Comparison of ENCODE assay signal across 9 cellular contexts in the genomic region with DNA sequence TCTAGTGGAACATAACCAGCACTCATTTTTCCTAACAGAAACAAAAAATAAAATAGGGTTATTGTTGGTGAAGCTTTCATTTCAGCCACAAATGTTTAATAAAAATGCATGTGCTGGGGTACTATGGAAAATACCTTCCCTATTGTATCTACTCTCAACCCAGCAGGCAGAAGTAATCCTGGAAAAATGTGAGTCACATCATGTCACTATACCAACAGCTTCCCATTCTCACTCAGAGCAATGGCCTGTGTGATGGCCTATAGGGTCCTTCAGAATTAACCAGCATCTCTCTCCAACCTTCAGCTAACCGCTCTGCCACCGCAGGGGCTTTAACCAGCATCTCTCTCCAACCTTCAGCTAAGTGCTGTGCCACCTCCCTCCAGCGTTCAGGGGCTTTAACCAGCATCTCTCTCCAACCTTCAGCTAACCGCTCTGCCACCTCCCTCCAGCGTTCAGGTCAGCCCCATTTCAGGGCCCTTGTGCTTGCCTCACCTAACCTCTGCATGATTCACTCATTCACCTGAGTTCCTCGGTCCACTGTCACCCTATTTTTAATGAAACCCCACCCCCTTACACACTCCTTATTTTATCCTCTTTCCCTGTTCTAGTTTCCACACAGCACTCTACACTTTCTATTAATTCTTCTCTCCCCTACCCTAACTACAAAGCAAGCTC. TPM values are rescaled to one million over a fixed set of nuclear protein-coding genes. Genes with fewer than 3 reads are reported as not detected.
DNase-seq lines count a peak whose midpoint lies in the region; ATAC-seq and TF ChIP-seq lines count a peak whose summit lies in the region.
"Had no signal": no experiment of that assay in that cellular context is flagged by ENCODE, and none has a peak within 500 bp of the region (broad histone marks: within the 10 kb centered on the region; RNA-seq: fewer than 3 reads in every experiment).

No MANE protein-coding gene starts in this region.

- H3K36me3 Mint-ChIP-seq in Caco-2 (ENCODE audit: insufficient read depth, unreplicated experiment) (no peaks in the 10 kb centered on the region), nephron progenitor cell (ENCODE audit: low read depth) (peaks cover 30% of the 10 kb centered on the region)

- H3K4me1 ChIP-seq in Caco-2: peaks cover 15% of the 10 kb centered on the region
- peaks cover 73% of the 10 kb centered on the region for H3K4me1 ChIP-seq in vagina

- TF ChIP-seq CTCF in Caco-2 (IDR thresholded peaks at IDR 0.05; ENCODE audit: insufficient read depth in 1 of 2, low read depth in 1 of 2, low read length in 1 of 2, severe bottlenecking in 1 of 2, unreplicated experiment in 1 of 2) (no peak), nephron progenitor cell (IDR thresholded peaks at IDR 0.05) (no peak), vagina (IDR thresholded peaks at IDR 0.05) (no peak)

- TF ChIP-seq POLR2A in vagina (IDR thresholded peaks at IDR 0.05): no peak

- intact Hi-C loops in Caco-2 (cut with micrococcal nuclease; ENCODE audit: unreplicated experiment) (no loop called here), vagina (cut with DNase I) (no loop called here)

- H3K27me3 Mint-ChIP-seq in Caco-2 (ENCODE audit: insufficient read depth, unreplicated experiment): no peaks in the 10 kb centered on the region
- peaks cover 4% of the 10 kb centered on the region for H3K27me3 Mint-ChIP-seq in nephron progenitor cell (ENCODE audit: low read depth, poor library complexity)

- POLR2A ChIA-PET in Caco-2 (lab: Charles Lee): interaction anchor here (0.6 kb wide), 1 partner anchor 51 kb away, joined by 3 read pairs; no protein-coding TSS in a partner anchor

- H3K27ac ChIP-seq in vagina: no peak overlapping the region

- H3K4me3 Mint-ChIP-seq in Caco-2 (ENCODE audit: unreplicated experiment): peak overlapping the region; percentile 38
- no peak overlapping the region for H3K4me3 Mint-ChIP-seq in nephron progenitor cell

- no peaks in the 10 kb centered on the region for H3K27me3 ChIP-seq in Caco-2 (replicated peaks; ENCODE audit: control insufficient read depth, insufficient read depth, low read length)
- no peaks in the 10 kb centered on the region for H3K27me3 ChIP-seq in vagina

- peak overlapping the region; percentile 82 for H3K27ac Mint-ChIP-seq in Caco-2 (ENCODE audit: unreplicated experiment)
- H3K27ac Mint-ChIP-seq in nephron progenitor cell: peak overlapping the region; percentile 64

- H3K36me3 ChIP-seq in Caco-2 (ENCODE audit: control insufficient read depth, insufficient read depth, low read length): no peaks in the 10 kb centered on the region
- H3K36me3 ChIP-seq in vagina: no peaks in the 10 kb centered on the region

- H3K4me3 ChIP-seq in Caco-2 (ENCODE audit: low read depth, low read length) (no peak overlapping the region), vagina (no peak overlapping the region)

- no TSS peak for BruUV-seq in Caco-2 (replicated peaks; lab: Mats Ljungman, UMichigan)

- DNase-seq in Caco-2 (peak in 1 of 2 experiments; percentile 8), M059J (ENCODE audit: low read depth) (peak; percentile 32), dermis blood vessel endothelial cell (peak; percentile 51), nephron progenitor cell (no peak), cortex of kidney (lab: John Stamatoyannopoulos, UW) (no peak), vagina (ENCODE audit: extremely low spot score in 2 of 2) (no peak), OCI-M1 (lab: John Stamatoyannopoulos, UW) (no peak)
- DNase-seq: amniotic stem cell had no signal

- CTCF ChIA-PET in Caco-2 (lab: Charles Lee): interaction anchor here (0.9 kb wide), 1 partner anchor 10 kb away, joined by 4 read pairs; no protein-coding TSS in a partner anchor

- H3K9me3 ChIP-seq in Caco-2: no peaks in the 10 kb centered on the region
- no peaks in the 10 kb centered on the region for H3K9me3 ChIP-seq in vagina

- H3K9me3 Mint-ChIP-seq in Caco-2 (ENCODE audit: unreplicated experiment): no peaks in the 10 kb centered on the region
- H3K9me3 Mint-ChIP-seq in nephron progenitor cell: peaks cover 25% of the 10 kb centered on the region

- H3K4me1 Mint-ChIP-seq in Caco-2 (ENCODE audit: low read depth, unreplicated experiment) (peaks cover 25% of the 10 kb centered on the region), nephron progenitor cell (peaks cover 20% of the 10 kb centered on the region)

- no peak for ATAC-seq in GM21619 (IDR thresholded peaks at IDR 0.05; ENCODE audit: unreplicated experiment)

RNA-seq across cellular contexts. Expression of gene UBE2G1, which starts 34.0 kb away (rescaled TPM):
- total RNA-seq in Caco-2 (2022) (50.5 and 56.8 TPM in 2 replicates), dermis blood vessel endothelial cell (37.4 and 52.3 TPM in 2 replicates), vagina (45.4 TPM)
- total RNA-seq in M059J (2014; rRNA removed; shearing (Covaris generic)): 50.2 and 63.0 TPM in 2 replicates

Comparison
In these comparisons a context has a peak if more than half of its experiments do, and no peak if none do; other contexts are left out.
1. DNase-seq: peak in M059J (single experiment) and dermis blood vessel endothelial cell (single experiment); none in nephron progenitor cell (single experiment), cortex of kidney (single experiment), vagina (0 of 2) and OCI-M1 (single experiment).